ENCODE assay signal across 19 cellular contexts in the genomic region with DNA sequence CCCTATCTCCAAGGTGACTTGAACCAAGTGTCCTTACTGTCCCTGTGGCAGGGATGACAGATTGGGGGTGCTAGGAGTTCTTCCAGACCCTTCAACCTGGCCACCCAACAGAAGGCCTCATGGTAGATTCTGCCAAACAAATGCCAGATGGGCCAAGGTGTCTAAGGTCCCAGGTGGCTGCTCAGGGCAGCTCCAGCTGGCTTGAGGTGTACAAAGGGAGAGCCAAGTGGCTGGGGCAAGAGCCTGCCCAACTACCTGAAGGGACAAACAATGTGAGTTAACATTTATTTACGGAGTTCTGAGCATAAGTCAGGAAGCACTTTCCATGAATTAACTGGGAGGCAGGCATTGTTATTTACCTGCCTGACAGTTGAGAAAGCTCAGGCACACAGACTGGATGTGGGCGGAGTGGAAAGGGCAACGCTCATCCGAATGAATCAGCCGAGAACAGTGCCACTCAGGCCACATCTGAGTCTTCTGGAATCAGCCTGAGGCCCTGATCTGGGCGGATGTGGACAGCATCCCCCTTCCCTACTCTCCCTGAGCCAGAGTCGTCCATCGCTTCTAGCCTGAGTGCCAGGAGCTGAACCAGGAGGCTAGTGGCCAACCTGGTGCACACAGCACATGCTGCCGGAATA. TPM values are rescaled to one million over a fixed set of nuclear protein-coding genes. Genes with fewer than 3 reads are reported as not detected.
DNase-seq lines count a peak whose midpoint lies in the region; ATAC-seq and TF ChIP-seq lines count a peak whose summit lies in the region.
"Had no signal": no experiment of that assay in that cellular context is flagged by ENCODE, and none has a peak within 500 bp of the region (broad histone marks: within the 10 kb centered on the region; RNA-seq: fewer than 3 reads in every experiment).

No MANE protein-coding gene starts in this region.

- peak; percentile 18 for DNase-seq in COLO668 (lab: John Stamatoyannopoulos, UW; ENCODE audit: unreplicated experiment)
- peak; percentile 83 for DNase-seq in HPDE6-E6E7 (ENCODE audit: extremely low spot score)
- peak; percentile 83 for DNase-seq in RWPE1 (ENCODE audit: low spot score)
- no peak for DNase-seq in LoVo (ENCODE audit: low spot score)
- no peak for DNase-seq in SJCRH30
- DNase-seq in occipital lobe (lab: John Stamatoyannopoulos, UW): no peak
- DNase-seq: DMS153; effector memory CD8-positive, alpha-beta T cell; HCEC 1CT; IMR-90; MG63; naive thymus-derived CD8-positive, alpha-beta T cell; NCI-H146; stimulated activated CD4-positive, alpha-beta T cell treated with anti-CD3 and anti-CD28 coated beads, Interleukin-15, amount 100 ng/mL, for 24 hours had no signal

- CTCF ChIA-PET in RWPE1 (lab: Yijun Ruan, JAX): interaction anchor here (0.5 to 5.7 kb wide), 3 partner anchors 9 to 109 kb away, joined by 3 to 37 read pairs (median 3); no protein-coding TSS in a partner anchor

- POLR2A ChIA-PET in RWPE1 (lab: Yijun Ruan, JAX; ENCODE audit: low non-redundant PET): interaction anchor here (1.1 to 1.6 kb wide), 2 partner anchors 15 to 17 kb away, joined by 3 to 7 read pairs; no protein-coding TSS in a partner anchor

- no peak overlapping the region for H3K4me3 ChIP-seq in SJCRH30
- H3K4me3 ChIP-seq: MG63, SK-N-MC had no signal

- H3K27ac ChIP-seq in RWPE1: peak overlapping the region; percentile 34
- H3K27ac ChIP-seq in SJCRH30: no peak overlapping the region
- H3K27ac ChIP-seq: parathyroid adenoma, SK-N-MC had no signal

- H3K9me3 ChIP-seq in SJCRH30 (replicated peaks): peaks cover 4% of the 10 kb centered on the region; the same call in 1 of the 2 replicates

- no peak for TF ChIP-seq CTCF in RWPE1 (conservative IDR thresholded peaks at IDR 0.05; ENCODE audit: low read depth)

- peak; percentile 43 for ATAC-seq in esophagus mucosa
- no peak for ATAC-seq in HG03521 (IDR thresholded peaks at IDR 0.05; ENCODE audit: unreplicated experiment)
- ATAC-seq: effector memory CD8-positive, alpha-beta T cell; naive thymus-derived CD8-positive, alpha-beta T cell; sciatic nerve had no signal

- H3K4me1 ChIP-seq in SJCRH30: no peaks in the 10 kb centered on the region

- no peaks in the 10 kb centered on the region for H3K36me3 ChIP-seq in SJCRH30
- H3K36me3 ChIP-seq: MG63 had no signal

- 0 out of 2 replicates have a peak, but pooled peaks cover 2% of the 10 kb centered on the region for H3K27me3 ChIP-seq in SJCRH30
- H3K27me3 ChIP-seq: MG63 had no signal

RNA-seq across cellular contexts. Expression of gene KCNIP3, which starts 4.4 kb away (rescaled TPM):
- 0.96 TPM for total RNA-seq in esophagus mucosa
- total RNA-seq in SJCRH30 (2014; rRNA removed; shearing (Covaris generic)): not detected in 2 replicates
- 6.9 TPM for total RNA-seq in occipital lobe
- total RNA-seq: naive thymus-derived CD8-positive, alpha-beta T cell had no signal

RNA-seq across cellular contexts. Expression of gene PROM2, which starts 18.5 kb away (rescaled TPM):
- total RNA-seq in esophagus mucosa: 100 TPM
- total RNA-seq in SJCRH30 (2014; rRNA removed; shearing (Covaris generic)): 0.05 and 0.57 TPM in 2 replicates
- 1.2 TPM for total RNA-seq in occipital lobe
- total RNA-seq: IMR-90 had no signal

Comparison
In these comparisons a context has a peak if more than half of its experiments do, and no peak if none do; other contexts are left out.
1. DNase-seq: peak in COLO668 (single experiment), HPDE6-E6E7 (single experiment) and RWPE1 (single experiment); none in LoVo (single experiment), SJCRH30 (0 of 2) and occipital lobe (single experiment).
2. RNA of gene PROM2, which starts 18.5 kb away (total RNA-seq): 100 TPM in esophagus mucosa (single experiment); 1.2 TPM in occipital lobe (single experiment) and 0.05 to 0.57 TPM in SJCRH30; every median in the first group is over 10 times any median in the second.